ENCODE assay signal across 22 cellular contexts in the genomic region with DNA sequence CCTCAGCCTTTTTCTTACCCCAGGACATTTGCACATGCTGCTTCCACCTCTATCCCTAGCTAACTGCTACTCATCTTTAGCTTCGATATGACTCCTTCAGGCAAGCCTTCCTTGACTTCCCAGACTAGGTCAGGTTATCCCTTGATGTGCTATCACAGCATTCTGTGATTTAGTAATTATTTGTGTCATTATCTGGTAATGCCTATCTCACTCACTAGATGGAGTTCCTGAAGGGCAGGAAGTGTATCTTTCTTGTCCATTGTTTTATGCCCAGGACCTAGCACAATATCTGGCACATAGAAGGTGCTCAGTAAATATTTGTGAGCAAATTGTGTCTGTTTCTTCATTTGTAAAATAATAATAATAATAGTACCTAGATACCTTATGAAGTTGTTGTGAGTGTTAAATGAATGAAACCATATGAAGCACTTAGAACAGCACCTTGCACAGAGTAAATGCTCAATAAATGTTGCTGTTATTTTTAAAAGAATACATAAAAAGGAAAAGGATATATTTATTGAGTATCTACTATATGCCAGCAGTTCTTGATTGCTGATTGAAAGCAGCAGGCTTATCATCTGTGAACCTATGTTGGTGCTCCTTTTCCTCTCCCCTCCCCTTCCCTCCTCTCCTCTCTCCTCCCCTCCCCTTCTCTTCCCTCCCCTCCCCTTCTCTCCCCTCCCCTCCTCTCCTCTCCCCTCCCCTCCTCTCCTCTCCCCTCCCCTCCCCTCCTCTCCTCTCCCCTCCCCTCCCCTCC. TPM values are rescaled to one million over a fixed set of nuclear protein-coding genes. Genes with fewer than 3 reads are reported as not detected.
DNase-seq lines count a peak whose midpoint lies in the region; TF ChIP-seq lines count a peak whose summit lies in the region.
"Had no signal": no experiment of that assay in that cellular context is flagged by ENCODE, and none has a peak within 500 bp of the region (broad histone marks: within the 10 kb centered on the region; RNA-seq: fewer than 3 reads in every experiment).

No MANE protein-coding gene starts in this region.

- no peaks in the 10 kb centered on the region for H3K9me3 ChIP-seq in OCI-LY7 (ENCODE audit: low read length)
- H3K9me3 ChIP-seq: ascending aorta, stomach, tibial artery had no signal

- peaks cover 8% of the 10 kb centered on the region for H3K36me3 Mint-ChIP-seq in Calu3 (ENCODE audit: insufficient read depth, unreplicated experiment)
- H3K36me3 Mint-ChIP-seq: neural progenitor cell had no signal

- H3K4me2 ChIP-seq in OCI-LY7 (ENCODE audit: low read length) = no peak overlapping the region
- H3K4me2 ChIP-seq: neural progenitor cell had no signal

- no peaks in the 10 kb centered on the region for H3K27me3 ChIP-seq in BJ (ENCODE audit: control insufficient read depth, insufficient read depth, low read length)
- H3K27me3 ChIP-seq: ascending aorta, neural progenitor cell, stomach, tibial artery had no signal

- H3K9me2 ChIP-seq in OCI-LY7 (ENCODE audit: insufficient read depth, low read length) = no peaks in the 10 kb centered on the region

- no peak for DNase-seq in BJ (ENCODE audit: low read depth)
- no peak for DNase-seq in Calu3
- DNase-seq in OCI-LY7 (ENCODE audit: low spot score) = no peak
- DNase-seq in epithelial cell of proximal tubule (ENCODE audit: low read depth) = no peak
- DNase-seq in amniotic stem cell (lab: John Stamatoyannopoulos, UW) = no peak
- no peak for DNase-seq in HT-29 (ENCODE audit: low spot score)
- DNase-seq in erythroblast (lab: John Stamatoyannopoulos, UW) = no peak
- DNase-seq: caudate nucleus; CD8-positive, alpha-beta T cell; DMS153; left cardiac atrium; mammary epithelial cell; NCI-H1092 treated with DMSO at 0.1 percent for 48 hours; NCI-H2029 treated with DMSO at 0.1 percent for 48 hours; NCI-H345; NCI-H774; stomach; tibial artery had no signal

- H3K27ac Mint-ChIP-seq in Calu3 (ENCODE audit: unreplicated experiment) = peak overlapping the region; percentile 35
- H3K27ac Mint-ChIP-seq: activated naive CD8-positive, alpha-beta T cell; CD8-positive, alpha-beta T cell; neural progenitor cell; progenitor cell of endocrine pancreas had no signal

- no peaks in the 10 kb centered on the region for H3K79me2 ChIP-seq in OCI-LY7 (ENCODE audit: insufficient read depth, low read depth, low read length)

- H3K4me1 ChIP-seq in OCI-LY7 (ENCODE audit: insufficient read depth, low read length, poor library complexity, severe bottlenecking) = no peaks in the 10 kb centered on the region
- H3K4me1 ChIP-seq: neural progenitor cell had no signal

- no peaks in the 10 kb centered on the region for H3K27me3 Mint-ChIP-seq in Calu3 (ENCODE audit: unreplicated experiment)
- H3K27me3 Mint-ChIP-seq: activated naive CD8-positive, alpha-beta T cell had no signal

- intact Hi-C loops in Calu3 (cut with micrococcal nuclease; ENCODE audit: unreplicated experiment) = no loop called here
- intact Hi-C loops in OCI-LY7 (cut with micrococcal nuclease; ENCODE audit: unreplicated experiment) = no loop called here

- POLR2A ChIA-PET in BJ (lab: Charles Lee) = no interaction called here
- POLR2A ChIA-PET in OCI-LY7 (lab: Charles Lee) = interaction anchor here (0.7 to 1.0 kb wide), 2 partner anchors 154 to 523 kb away, joined by 3 read pairs; no protein-coding TSS in a partner anchor

- no peak overlapping the region for H3K27ac ChIP-seq in OCI-LY7 (ENCODE audit: low read depth, low read length, poor library complexity, severe bottlenecking)
- H3K27ac ChIP-seq: neural progenitor cell, stomach, tibial artery had no signal

- CTCF ChIA-PET in BJ (lab: Yijun Ruan, JAX) = interaction anchor here (0.8 kb wide), 1 partner anchor 25 kb away, joined by 3 read pairs; no protein-coding TSS in a partner anchor
- CTCF ChIA-PET in Calu3 (lab: Charles Lee) = no interaction called here
- CTCF ChIA-PET in OCI-LY7 (lab: Charles Lee; ENCODE audit: unreplicated experiment) = no interaction called here

- no peak overlapping the region for H3K4me3 Mint-ChIP-seq in Calu3 (ENCODE audit: low read depth, unreplicated experiment)
- H3K4me3 Mint-ChIP-seq: activated naive CD8-positive, alpha-beta T cell; CD8-positive, alpha-beta T cell; neural progenitor cell had no signal

- BruUV-seq in Calu3 (replicated peaks; lab: Mats Ljungman, UMichigan) = no TSS peak
- BruUV-seq in OCI-LY7 (replicated peaks; lab: Mats Ljungman, UMichigan) = no TSS peak

- no peak overlapping the region for H3K4me3 ChIP-seq in BJ (ENCODE audit: low read depth, low read length)
- H3K4me3 ChIP-seq in OCI-LY7 (ENCODE audit: low read depth, low read length, poor library complexity, severe bottlenecking) = no peak overlapping the region
- H3K4me3 ChIP-seq in epithelial cell of proximal tubule (ENCODE audit: low read depth, low read length) = no peak overlapping the region
- H3K4me3 ChIP-seq: ascending aorta, neural progenitor cell, stomach, tibial artery had no signal

- no peak for TF ChIP-seq POLR2A in erythroblast (IDR thresholded peaks at IDR 0.05; ENCODE audit: low read length)

- peaks cover 2% of the 10 kb centered on the region for H3K9me3 Mint-ChIP-seq in Calu3 (ENCODE audit: low read depth, unreplicated experiment)
- H3K9me3 Mint-ChIP-seq: CD8-positive, alpha-beta T cell; neural progenitor cell had no signal

- no peaks in the 10 kb centered on the region for H3K36me3 ChIP-seq in BJ (ENCODE audit: control insufficient read depth, insufficient read depth, low read length)
- H3K36me3 ChIP-seq in OCI-LY7 (ENCODE audit: insufficient read depth, low read length) = no peaks in the 10 kb centered on the region
- H3K36me3 ChIP-seq: neural progenitor cell had no signal

- TF ChIP-seq CTCF in BJ (IDR thresholded peaks at IDR 0.05; ENCODE audit: insufficient read depth, low read depth, low read length) (0 out of 2 replicates have a peak, but pooled peaks have one; percentile 3), Calu3 (IDR thresholded peaks at IDR 0.05; ENCODE audit: unreplicated experiment) (no peak), OCI-LY7 (conservative IDR thresholded peaks at IDR 0.05; ENCODE audit: low read length) (peak; percentile 42), epithelial cell of proximal tubule (conservative IDR thresholded peaks at IDR 0.05; ENCODE audit: low read depth, low read length) (peak; percentile 29)

- H3K4me1 Mint-ChIP-seq in Calu3 (ENCODE audit: low read depth, unreplicated experiment) = no peaks in the 10 kb centered on the region

- H2AFZ ChIP-seq in OCI-LY7 (ENCODE audit: low read length) = no peak overlapping the region
- H2AFZ ChIP-seq: neural progenitor cell had no signal

- H4K20me1 ChIP-seq in OCI-LY7 (ENCODE audit: insufficient read depth, low read length) = no peaks in the 10 kb centered on the region

RNA-seq across cellular contexts. Expression of a gene that starts 31.5 kb away (rescaled TPM):
- 40.6 and 47.5 TPM in 2 replicates for polyA plus RNA-seq in BJ (2011; rRNA removed)
- polyA minus RNA-seq in BJ (2011; rRNA and poly(A)+ RNA removed) = 18.1 and 29.7 TPM in 2 replicates
- total RNA-seq in Calu3 (2022) = 76.0 and 76.1 TPM in 2 replicates
- 0.23 and 1.8 TPM in 2 replicates for total RNA-seq in OCI-LY7 (2014; rRNA removed; shearing (Covaris generic))
- total RNA-seq in OCI-LY7 (2022) = 0.42 and 0.89 TPM in 2 replicates
- total RNA-seq in epithelial cell of proximal tubule = 107 and 124 TPM in 2 replicates
- 14.5 and 20.2 TPM in 2 replicates for total RNA-seq in HT-29 (2014; rRNA removed; shearing (Covaris generic))
